ENCODE assay signal across 8 cellular contexts in the genomic region with DNA sequence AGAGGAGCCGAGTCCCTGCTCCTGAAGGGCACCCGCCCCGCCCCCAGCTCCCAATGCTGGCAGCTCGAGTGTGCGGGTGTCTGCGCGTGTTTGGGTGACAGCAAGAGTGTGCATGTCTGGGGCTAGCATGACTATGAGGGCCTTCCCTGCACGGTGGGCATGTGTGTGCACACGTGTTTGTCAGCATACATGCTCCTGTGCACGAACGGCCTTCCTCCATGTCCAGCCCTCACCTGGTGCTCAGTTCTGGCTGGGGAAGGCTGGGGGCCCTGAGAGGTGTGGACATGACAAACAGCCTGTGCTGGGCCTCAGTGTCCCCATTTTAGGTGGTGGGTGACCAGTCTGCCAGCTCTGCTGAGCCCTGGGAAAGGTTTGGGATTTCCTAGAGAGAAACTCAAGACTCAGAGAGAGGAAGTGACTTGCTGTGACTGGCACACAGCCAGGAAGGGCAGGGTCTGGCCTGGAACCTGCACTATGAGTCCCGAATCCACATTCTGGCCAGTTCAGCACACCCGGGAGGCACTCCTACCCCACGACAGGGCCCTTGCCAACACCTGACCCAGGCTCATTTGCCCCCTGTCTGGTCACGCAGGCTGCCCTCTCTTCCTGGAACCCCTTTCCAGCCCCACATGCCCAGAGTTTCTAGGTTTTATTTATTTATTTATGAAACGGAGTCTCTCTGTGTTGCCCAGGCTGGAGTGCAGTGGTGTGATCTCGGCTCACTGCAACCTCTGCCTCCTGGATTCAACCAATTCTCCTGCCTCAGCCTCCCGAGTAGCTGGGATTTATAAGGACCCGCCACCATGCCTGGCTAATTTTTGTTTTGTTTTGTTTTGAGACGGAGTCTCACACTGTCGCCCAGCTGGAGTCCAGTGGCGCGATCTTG. TPM values are rescaled to one million over a fixed set of nuclear protein-coding genes. Genes with fewer than 3 reads are reported as not detected.
DNase-seq lines count a peak whose midpoint lies in the region; ATAC-seq and TF ChIP-seq lines count a peak whose summit lies in the region.

No MANE protein-coding gene starts in this region.

- no peak for ATAC-seq in activated T-helper 17 cell treated with anti-CD3 and anti-CD28 coated beads, Interleukin-2, amount 50 U/mL, for 72 hours (replicated peaks)
- no peak for ATAC-seq in GM19397 (IDR thresholded peaks at IDR 0.05; ENCODE audit: unreplicated experiment)
- ATAC-seq in GM19035 (IDR thresholded peaks at IDR 0.05; ENCODE audit: unreplicated experiment), result no peak

- DNase-seq in NCI-H2171 treated with DMSO at 0.1 percent for 48 hours (lab: John Stamatoyannopoulos, UW) (peak; percentile 27), NCI-H2171 (lab: John Stamatoyannopoulos, UW) (no peak), KBM-7 (peak; percentile 75), mesothelial cell of epicardium (ENCODE audit: low spot score in 2 of 2, unreplicated experiment in 2 of 2) (no peak), T-helper 9 cell (no peak)

- no peak for TF ChIP-seq CTCF in mesothelial cell of epicardium (IDR thresholded peaks at IDR 0.05; ENCODE audit: unreplicated experiment)

- no peaks in the 10 kb centered on the region for H3K4me1 Mint-ChIP-seq in activated T-helper 17 cell treated with anti-CD3 and anti-CD28 coated beads, Interleukin-2, amount 50 U/mL, for 72 hours
- H3K4me1 Mint-ChIP-seq in mesothelial cell of epicardium, result peaks cover 7% of the 10 kb centered on the region

- H3K4me3 Mint-ChIP-seq in activated T-helper 17 cell treated with anti-CD3 and anti-CD28 coated beads, Interleukin-2, amount 50 U/mL, for 72 hours, result peak overlapping the region; percentile 76
- peak overlapping the region; percentile 51 for H3K4me3 Mint-ChIP-seq in mesothelial cell of epicardium

- H3K27me3 Mint-ChIP-seq in activated T-helper 17 cell treated with anti-CD3 and anti-CD28 coated beads, Interleukin-2, amount 50 U/mL, for 72 hours, result peaks cover 9% of the 10 kb centered on the region
- H3K27me3 Mint-ChIP-seq in mesothelial cell of epicardium (ENCODE audit: low read depth), result peaks cover 61% of the 10 kb centered on the region

- H3K9me3 Mint-ChIP-seq in activated T-helper 17 cell treated with anti-CD3 and anti-CD28 coated beads, Interleukin-2, amount 50 U/mL, for 72 hours, result no peaks in the 10 kb centered on the region
- no peaks in the 10 kb centered on the region for H3K9me3 Mint-ChIP-seq in mesothelial cell of epicardium

- H3K36me3 Mint-ChIP-seq in activated T-helper 17 cell treated with anti-CD3 and anti-CD28 coated beads, Interleukin-2, amount 50 U/mL, for 72 hours (ENCODE audit: low read depth), result peaks cover 3% of the 10 kb centered on the region
- H3K36me3 Mint-ChIP-seq in mesothelial cell of epicardium, result no peaks in the 10 kb centered on the region

- in situ Hi-C loops in KBM-7 (cut with MboI; ENCODE audit: low pct_unique_long_range_greater_than_20kb, low sequenced_read_pairs), result no loop called here

- no peak overlapping the region for H3K27ac Mint-ChIP-seq in activated T-helper 17 cell treated with anti-CD3 and anti-CD28 coated beads, Interleukin-2, amount 50 U/mL, for 72 hours
- no peak overlapping the region for H3K27ac Mint-ChIP-seq in mesothelial cell of epicardium

RNA-seq across cellular contexts. Expression of a gene that starts 3.3 kb away (rescaled TPM):
- 1 to 10 TPM in 1 of 2 donors, not detected in 1; 2.8 TPM for total RNA-seq in activated T-helper 17 cell treated with anti-CD3 and anti-CD28 coated beads, Interleukin-2, amount 50 U/mL, for 72 hours
- total RNA-seq in mesothelial cell of epicardium, result not detected in 3 replicates

RNA-seq across cellular contexts. Expression of a gene that starts 8.5 kb away (rescaled TPM):
- 1 to 10 TPM; 2.7 to 7.7 TPM for total RNA-seq in activated T-helper 17 cell treated with anti-CD3 and anti-CD28 coated beads, Interleukin-2, amount 50 U/mL, for 72 hours
- 3.1 to 3.5 TPM (median 3.3 TPM) in 3 replicates for total RNA-seq in mesothelial cell of epicardium

RNA-seq across cellular contexts. Expression of a gene that starts 28.8 kb away (rescaled TPM):
- 10 to 100 TPM; 62.3 to 90.5 TPM for total RNA-seq in activated T-helper 17 cell treated with anti-CD3 and anti-CD28 coated beads, Interleukin-2, amount 50 U/mL, for 72 hours
- 12.5 to 14.9 TPM (median 13.3 TPM) in 3 replicates for total RNA-seq in mesothelial cell of epicardium

RNA-seq across cellular contexts. Expression of a gene that starts 51.1 kb away (rescaled TPM):
- 1 to 10 TPM; 2.1 to 4.1 TPM for total RNA-seq in activated T-helper 17 cell treated with anti-CD3 and anti-CD28 coated beads, Interleukin-2, amount 50 U/mL, for 72 hours
- total RNA-seq in mesothelial cell of epicardium, result 8.8 to 9.0 TPM (median 9.0 TPM) in 3 replicates

Comparison
In these comparisons a context has a peak if more than half of its experiments do, and no peak if none do; other contexts are left out.
1. DNase-seq: peak in NCI-H2171 treated with DMSO at 0.1 percent for 48 hours (single experiment) and KBM-7 (single experiment); none in NCI-H2171 (single experiment), mesothelial cell of epicardium (0 of 2) and T-helper 9 cell (single experiment).